ENCODE assay signal across 8 cellular contexts in the genomic region with DNA sequence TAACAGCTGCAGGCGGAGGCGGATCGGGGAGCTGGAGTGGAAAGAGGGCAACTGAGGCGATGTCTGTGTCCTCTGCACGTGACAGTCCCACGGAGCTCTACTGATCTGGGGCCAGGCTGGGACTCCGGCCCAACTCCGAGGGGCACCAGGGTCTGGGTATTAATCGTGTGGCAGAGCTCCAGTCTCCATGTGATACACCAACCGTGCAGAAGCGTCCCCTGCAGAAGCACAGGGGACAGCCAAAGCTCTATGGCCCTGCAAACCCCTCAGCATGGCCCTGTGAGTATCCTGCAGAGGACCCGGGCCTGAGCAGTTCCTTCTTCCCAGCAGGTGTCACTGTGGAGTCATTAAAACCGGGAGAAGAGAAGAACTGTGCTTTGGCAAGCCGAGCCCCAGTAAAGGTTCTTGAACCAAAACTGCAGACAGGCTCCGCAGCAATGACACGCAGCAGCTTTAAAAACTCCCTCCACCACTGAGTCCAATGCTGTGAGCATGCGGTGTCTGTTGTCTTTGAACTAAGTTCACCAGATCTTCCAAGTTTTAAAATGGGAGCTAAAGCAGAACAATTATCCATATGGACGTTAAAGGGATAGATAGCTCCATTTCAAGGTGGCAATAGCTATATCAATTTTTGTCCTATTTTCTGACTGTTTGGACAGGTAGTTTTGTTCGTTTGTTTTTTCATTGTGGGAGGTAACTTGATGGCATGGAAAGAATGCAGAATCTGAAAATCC.
DNase-seq lines count a peak whose midpoint lies in the region; ATAC-seq and TF ChIP-seq lines count a peak whose summit lies in the region.

No MANE protein-coding gene starts in this region.

- intact Hi-C loops in thyroid gland (cut with DNase I), result no loop called here

- TF ChIP-seq CTCF in RWPE2 (IDR thresholded peaks at IDR 0.05; ENCODE audit: poor library complexity, severe bottlenecking) (peak; percentile 47), lung (IDR thresholded peaks at IDR 0.05; ENCODE audit: control extremely low read depth, extremely low read depth) (peak; percentile 5), thyroid gland (IDR thresholded peaks at IDR 0.05) (peak in 3 of 6 experiments; percentile 28 to 56 (median 34))

- H3K9me3 ChIP-seq in RWPE2 (ENCODE audit: severe bottlenecking), result no peaks in the 10 kb centered on the region
- no peaks in the 10 kb centered on the region for H3K9me3 ChIP-seq in lung (ENCODE audit: control insufficient read depth in 2 of 2, insufficient read depth in 1 of 2, low read length in 1 of 2)
- H3K9me3 ChIP-seq in thyroid gland, result no peaks in the 10 kb centered on the region

- no peaks in the 10 kb centered on the region for H3K4me1 ChIP-seq in RWPE2 (ENCODE audit: insufficient read depth, poor library complexity, severe bottlenecking)
- H3K4me1 ChIP-seq in lung (ENCODE audit: control insufficient read depth in 2 of 2, insufficient read depth in 2 of 2, low read length in 2 of 2), result peaks cover 0 to 3% of the 10 kb centered on the region in 2 donors
- H3K4me1 ChIP-seq in thyroid gland, result no peaks in the 10 kb centered on the region

- 55 to 57% methylated on average over 19 of the region's 19 CpGs for WGBS in lung, 2 donors
- WGBS in thyroid gland, 2 donors, result 45 to 53% methylated on average over 18 to 19 of the region's 19 CpGs

- H3K36me3 ChIP-seq in RWPE2 (ENCODE audit: low read depth), result no peaks in the 10 kb centered on the region
- no peaks in the 10 kb centered on the region for H3K36me3 ChIP-seq in lung (ENCODE audit: control insufficient read depth in 2 of 2, insufficient read depth in 2 of 2, low read length in 2 of 2)
- no peaks in the 10 kb centered on the region for H3K36me3 ChIP-seq in thyroid gland

- no peak for TF ChIP-seq POLR2A in thyroid gland (IDR thresholded peaks at IDR 0.05)

- ATAC-seq in GM19467 (IDR thresholded peaks at IDR 0.05; ENCODE audit: unreplicated experiment) (peak; percentile 62), RWPE2 (ENCODE audit: low read depth) (peak; percentile 55; the same call in 1 of the 3 replicates), lung (ENCODE audit: insufficient read depth, low FRiP score) (peak; percentile 42)

- no peak overlapping the region for H3K27ac ChIP-seq in RWPE2 (ENCODE audit: poor library complexity, severe bottlenecking)
- H3K27ac ChIP-seq in lung (ENCODE audit: low read depth in 1 of 2, low read length in 1 of 2), result no peak overlapping the region
- H3K27ac ChIP-seq in thyroid gland, result no peak overlapping the region

- DNase-seq in Daoy (ENCODE audit: low read depth), result peak; percentile 53
- peak; percentile 27 for DNase-seq in HuH-7.5 (ENCODE audit: low spot score)
- DNase-seq in RWPE2 (ENCODE audit: low spot score), result no peak
- peak; percentile 69 for DNase-seq in dermis blood vessel endothelial cell
- DNase-seq in lung (ENCODE audit: low spot score), result peak; percentile 40
- DNase-seq in thyroid gland, result peak; percentile 31 to 56
- DNase-seq in OCI-M2 (lab: John Stamatoyannopoulos, UW; ENCODE audit: unreplicated experiment), result no peak

- H3K27me3 ChIP-seq in RWPE2 (ENCODE audit: insufficient read depth, poor library complexity, severe bottlenecking), result no peaks in the 10 kb centered on the region
- H3K27me3 ChIP-seq in lung (ENCODE audit: control insufficient read depth, insufficient read depth), result no peaks in the 10 kb centered on the region
- no peaks in the 10 kb centered on the region for H3K27me3 ChIP-seq in thyroid gland

- H3K4me3 ChIP-seq in RWPE2 (ENCODE audit: severe bottlenecking), result no peak overlapping the region
- H3K4me3 ChIP-seq in lung, result no peak overlapping the region
- no peak overlapping the region for H3K4me3 ChIP-seq in thyroid gland (replicated peaks in 1 of 3)

Comparison
In these comparisons a context has a peak if more than half of its experiments do, and no peak if none do; other contexts are left out.
1. DNase-seq: peak in Daoy (single experiment), HuH-7.5 (single experiment), dermis blood vessel endothelial cell (single experiment), lung (single experiment) and thyroid gland (2 of 2); none in RWPE2 (single experiment) and OCI-M2 (single experiment).
2. Peak in every context shown above with its lines, with median percentiles within 50 percentile points of each other: ATAC-seq.